Comparison of ENCODE assay signal across 9 cellular contexts in genomic region chr19:3034194-3034844, GRCh38. TPM values are rescaled to one million over a fixed set of nuclear protein-coding genes. Genes with fewer than 3 reads are reported as not detected.
DNase-seq lines count a peak whose midpoint lies in the region; ATAC-seq and TF ChIP-seq lines count a peak whose summit lies in the region.
"Had no signal": no experiment of that assay in that cellular context is flagged by ENCODE, and none has a peak within 500 bp of the region (broad histone marks: within the 10 kb centered on the region; RNA-seq: fewer than 3 reads in every experiment).

No MANE protein-coding gene starts in this region.

- peak overlapping the region; percentile 64 for H3K27ac ChIP-seq in SJSA1
- H3K27ac ChIP-seq in psoas muscle: peak overlapping the region; percentile 93

- H3K9me3 ChIP-seq in SJSA1 (replicated peaks) (no peaks in the 10 kb centered on the region), psoas muscle (no peaks in the 10 kb centered on the region)

- H3K27me3 ChIP-seq in SJSA1 (replicated peaks): no peaks in the 10 kb centered on the region
- no peaks in the 10 kb centered on the region for H3K27me3 ChIP-seq in psoas muscle (ENCODE audit: insufficient read depth in 3 of 3, low read length in 2 of 3)

- 63 to 71% (median 70%) methylated on average over 6 of the region's 6 CpGs for WGBS in psoas muscle, 3 donors

- peak; percentile 91 for DNase-seq in ELF-1 (ENCODE audit: low read depth, low spot score)
- no peak for DNase-seq in SJSA1 (ENCODE audit: low read depth in 1 of 2, low spot score in 2 of 2)
- DNase-seq in fibroblast of villous mesenchyme (ENCODE audit: low read depth): peak; percentile 72
- DNase-seq in psoas muscle: no peak
- no peak for DNase-seq in GM10266 (ENCODE audit: extremely low spot score)
- DNase-seq: NCI-H510A had no signal

- ATAC-seq in psoas muscle (no peak), GM19351 (IDR thresholded peaks at IDR 0.05; ENCODE audit: unreplicated experiment) (no peak), GM18861 (IDR thresholded peaks at IDR 0.05; ENCODE audit: unreplicated experiment) (no peak), HG02623 (IDR thresholded peaks at IDR 0.05; ENCODE audit: unreplicated experiment) (no peak)

- TF ChIP-seq CTCF in fibroblast of villous mesenchyme (IDR thresholded peaks at IDR 0.05; ENCODE audit: insufficient read depth, low read depth, low read length) (no peak), psoas muscle (IDR thresholded peaks at IDR 0.05) (no peak), GM10266 (IDR thresholded peaks at IDR 0.05; ENCODE audit: control insufficient read depth, insufficient read depth, low read depth, missing control alignments) (no peak)

- peak overlapping the region; percentile 36 for H3K4me3 ChIP-seq in SJSA1
- peak overlapping the region; percentile 64 for H3K4me3 ChIP-seq in fibroblast of villous mesenchyme (ENCODE audit: low read depth, low read length)
- peak overlapping the region; percentile 78 for H3K4me3 ChIP-seq in psoas muscle

- H3K36me3 ChIP-seq in SJSA1 (no peaks in the 10 kb centered on the region), psoas muscle (ENCODE audit: insufficient read depth in 1 of 2, low read depth in 1 of 2) (no peaks in the 10 kb centered on the region)

- H3K4me1 ChIP-seq in SJSA1 (replicated peaks): peaks cover 62% of the 10 kb centered on the region
- peaks cover 8% of the 10 kb centered on the region for H3K4me1 ChIP-seq in psoas muscle

- intact Hi-C loops in psoas muscle (cut with DNase I): loop anchor here (2.0 to 5.0 kb wide), 3 partner anchors 57 to 73 kb away; partner anchors contain the start of gene TLE6 (in 2 of the 2)

RNA-seq across cellular contexts. Expression of gene TLE2, which starts 5.2 kb away (rescaled TPM):
- 19.2 and 19.9 TPM in 2 replicates for total RNA-seq in SJSA1 (2014; rRNA removed; shearing (Covaris generic))
- total RNA-seq in fibroblast of villous mesenchyme: 0.32 and 1.7 TPM in 2 replicates
- total RNA-seq in psoas muscle: 10 to 100 TPM; 28.6 to 42.5 (median 36.1) TPM
- polyA plus RNA-seq in psoas muscle: 10 to 100 TPM; 23.5 to 35.1 (median 31.8) TPM

RNA-seq across cellular contexts. Expression of gene TLE5, which starts 28.0 kb away (rescaled TPM):
- 530 and 694 TPM in 2 replicates for total RNA-seq in SJSA1 (2014; rRNA removed; shearing (Covaris generic))
- total RNA-seq in fibroblast of villous mesenchyme (289 and 301 TPM in 2 replicates), psoas muscle (100 to 1,000 TPM; 390 to 607 (median 551) TPM)
- 100 to 1,000 TPM; 450 to 786 (median 780) TPM for polyA plus RNA-seq in psoas muscle

RNA-seq across cellular contexts. Expression of gene TLE6, which starts 57.0 kb away (rescaled TPM):
- 2.0 and 7.2 TPM in 2 replicates for total RNA-seq in SJSA1 (2014; rRNA removed; shearing (Covaris generic))
- total RNA-seq in fibroblast of villous mesenchyme (0.97 and 1.7 TPM in 2 replicates), psoas muscle (under 1 TPM in 3 of 4 donors, not detected in 1; 0.50 to 0.89 (median 0.68) TPM)
- polyA plus RNA-seq in psoas muscle: 1 to 10 TPM in 2 of 3 donors, under 1 TPM in 1; 0.96 to 2.2 (median 1.5) TPM

RNA-seq across cellular contexts. Expression of gene GNA11, which starts 59.8 kb away (rescaled TPM):
- 100 and 135 TPM in 2 replicates for total RNA-seq in SJSA1 (2014; rRNA removed; shearing (Covaris generic))
- total RNA-seq in fibroblast of villous mesenchyme (80.7 and 87.3 TPM in 2 replicates), psoas muscle (10 to 100 TPM; 46.7 to 62.4 (median 52.0) TPM)
- 10 to 100 TPM; 32.9 to 85.2 (median 33.4) TPM for polyA plus RNA-seq in psoas muscle

Comparison
In these comparisons a context has a peak if more than half of its experiments do, and no peak if none do; other contexts are left out.
1. DNase-seq: peak in ELF-1 (single experiment) and fibroblast of villous mesenchyme (single experiment); none in SJSA1 (0 of 2), psoas muscle (0 of 2) and GM10266 (single experiment).
2. Peak in every context shown above with its lines, with median percentiles within 50 percentile points of each other: H3K4me3 ChIP-seq.